1 cellular context compared by ENCODE assay signal in genomic region chr7:81002471-81002870, GRCh38.
TF ChIP-seq lines count a peak whose summit lies in the region.

No MANE protein-coding gene starts in this region.

TF ChIP-seq in SK-N-SH treated with all-trans-retinoic acid at 6 μM for 48 hours, 23 proteins besides CTCF, POLR2A, EP300 and RAD21 (continued from another document):
- TF ChIP-seq, protein P1, sequence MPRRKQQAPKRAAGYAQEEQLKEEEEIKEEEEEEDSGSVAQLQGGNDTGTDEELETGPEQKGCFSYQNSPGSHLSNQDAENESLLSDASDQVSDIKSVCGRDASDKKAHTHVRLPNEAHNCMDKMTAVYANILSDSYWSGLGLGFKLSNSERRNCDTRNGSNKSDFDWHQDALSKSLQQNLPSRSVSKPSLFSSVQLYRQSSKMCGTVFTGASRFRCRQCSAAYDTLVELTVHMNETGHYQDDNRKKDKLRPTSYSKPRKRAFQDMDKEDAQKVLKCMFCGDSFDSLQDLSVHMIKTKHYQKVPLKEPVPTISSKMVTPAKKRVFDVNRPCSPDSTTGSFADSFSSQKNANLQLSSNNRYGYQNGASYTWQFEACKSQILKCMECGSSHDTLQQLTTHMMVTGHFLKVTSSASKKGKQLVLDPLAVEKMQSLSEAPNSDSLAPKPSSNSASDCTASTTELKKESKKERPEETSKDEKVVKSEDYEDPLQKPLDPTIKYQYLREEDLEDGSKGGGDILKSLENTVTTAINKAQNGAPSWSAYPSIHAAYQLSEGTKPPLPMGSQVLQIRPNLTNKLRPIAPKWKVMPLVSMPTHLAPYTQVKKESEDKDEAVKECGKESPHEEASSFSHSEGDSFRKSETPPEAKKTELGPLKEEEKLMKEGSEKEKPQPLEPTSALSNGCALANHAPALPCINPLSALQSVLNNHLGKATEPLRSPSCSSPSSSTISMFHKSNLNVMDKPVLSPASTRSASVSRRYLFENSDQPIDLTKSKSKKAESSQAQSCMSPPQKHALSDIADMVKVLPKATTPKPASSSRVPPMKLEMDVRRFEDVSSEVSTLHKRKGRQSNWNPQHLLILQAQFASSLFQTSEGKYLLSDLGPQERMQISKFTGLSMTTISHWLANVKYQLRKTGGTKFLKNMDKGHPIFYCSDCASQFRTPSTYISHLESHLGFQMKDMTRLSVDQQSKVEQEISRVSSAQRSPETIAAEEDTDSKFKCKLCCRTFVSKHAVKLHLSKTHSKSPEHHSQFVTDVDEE (CRISPR knock-in tag; IDR thresholded peaks at IDR 0.05): no peak
- TF ChIP-seq SNAI2 (CRISPR knock-in tag; IDR thresholded peaks at IDR 0.05): no peak
